Comparison of ENCODE assay signal across 12 cellular contexts in genomic region chr11:103433380-103433779, GRCh38.
DNase-seq lines count a peak whose midpoint lies in the region; ATAC-seq and TF ChIP-seq lines count a peak whose summit lies in the region.
"Had no signal": no experiment of that assay in that cellular context is flagged by ENCODE, and none has a peak within 500 bp of the region (broad histone marks: within the 10 kb centered on the region; RNA-seq: fewer than 3 reads in every experiment).

No MANE protein-coding gene starts in this region.

- intact Hi-C loops in left lung (cut with DNase I) = no loop called here

- H3K4me3 ChIP-seq in BJ (ENCODE audit: low read depth, low read length) = no peak overlapping the region
- H3K4me3 ChIP-seq in cardiac fibroblast (replicated peaks in 1 of 2; ENCODE audit: low read depth in 2 of 2, low read length in 2 of 2) = no peak overlapping the region
- no peak overlapping the region for H3K4me3 ChIP-seq in left lung
- H3K4me3 ChIP-seq: left ventricle myocardium inferior, SJCRH30 had no signal

- peak; percentile 53 for ATAC-seq in left lung

- DNase-seq in BJ (ENCODE audit: low read depth) (peak; percentile 68), NCI-H526 (lab: John Stamatoyannopoulos, UW) (peak; percentile 97 to 99), cardiac fibroblast (ENCODE audit: low read depth in 2 of 2) (peak; percentile 43 to 81), left lung (no peak), HUDEP-2 (lab: John Stamatoyannopoulos, UW; ENCODE audit: unreplicated experiment in 76 of 76) (no peak), SKM-1 treated with dmso at 0.1 percent for 144 hours (lab: John Stamatoyannopoulos, UW; ENCODE audit: unreplicated experiment) (no peak), ureter (ENCODE audit: low spot score) (no peak), DMS79 treated with DMSO at 0.1 percent for 48 hours (lab: John Stamatoyannopoulos, UW) (no peak)
- DNase-seq: GOT3, left ventricle myocardium inferior, NCI-H2227 treated with DMSO at 0.1 percent for 48 hours, SJCRH30 had no signal

- no peak for TF ChIP-seq CTCF in BJ (IDR thresholded peaks at IDR 0.05; ENCODE audit: insufficient read depth, low read depth, low read length)
- TF ChIP-seq CTCF in cardiac fibroblast (IDR thresholded peaks at IDR 0.05; ENCODE audit: low read depth, low read length) = no peak
- no peak for TF ChIP-seq CTCF in left lung (IDR thresholded peaks at IDR 0.05)

- H3K36me3 ChIP-seq in BJ (ENCODE audit: control insufficient read depth, insufficient read depth, low read length) (no peaks in the 10 kb centered on the region), left lung (no peaks in the 10 kb centered on the region)
- H3K36me3 ChIP-seq: left ventricle myocardium inferior, SJCRH30 had no signal

- POLR2A ChIA-PET in BJ (lab: Charles Lee) = no interaction called here

- no peaks in the 10 kb centered on the region for H3K27me3 ChIP-seq in BJ (ENCODE audit: control insufficient read depth, insufficient read depth, low read length)
- H3K27me3 ChIP-seq in left lung = no peaks in the 10 kb centered on the region
- H3K27me3 ChIP-seq: SJCRH30 had no signal

- no peaks in the 10 kb centered on the region for H3K4me1 ChIP-seq in left lung
- H3K4me1 ChIP-seq: left ventricle myocardium inferior, SJCRH30 had no signal

- CTCF ChIA-PET in BJ (lab: Yijun Ruan, JAX) = interaction anchor here (0.8 kb wide), 1 partner anchor 326 kb away, joined by 9 read pairs; no protein-coding TSS in a partner anchor

- H3K9me3 ChIP-seq in left lung = no peaks in the 10 kb centered on the region
- H3K9me3 ChIP-seq: left ventricle myocardium inferior, SJCRH30 had no signal

- H3K27ac ChIP-seq in left lung = no peak overlapping the region
- H3K27ac ChIP-seq: left ventricle myocardium inferior, SJCRH30 had no signal

Comparison
In these comparisons a context has a peak if more than half of its experiments do, and no peak if none do; other contexts are left out.
1. DNase-seq: peak in BJ (single experiment), NCI-H526 (2 of 2) and cardiac fibroblast (2 of 2); none in left lung (0 of 2), HUDEP-2 (0 of 76), SKM-1 treated with dmso at 0.1 percent for 144 hours (single experiment), ureter (single experiment) and DMS79 treated with DMSO at 0.1 percent for 48 hours (single experiment).